In genomic region chr10:71868192-71868697, GRCh38 we compare ENCODE assay signal across 9 cellular contexts. TPM values are rescaled to one million over a fixed set of nuclear protein-coding genes. Genes with fewer than 3 reads are reported as not detected.
A peak's percentile ranks its signal among the peaks of the same experiment; 100 is the strongest.
DNase-seq lines count a peak whose midpoint lies in the region; ATAC-seq, FAIRE-seq and TF ChIP-seq lines count a peak whose summit lies in the region.
"Had no signal": no experiment of that assay in that cellular context is flagged by ENCODE, and none has a peak within 500 bp of the region (broad histone marks: within the 10 kb centered on the region; RNA-seq: fewer than 3 reads in every experiment).

No MANE protein-coding gene starts in this region.

- ATAC-seq in activated CD8-positive, alpha-beta T cell treated with anti-CD3 and anti-CD28 coated beads for 36 hours = peak; percentile 60
- ATAC-seq in activated CD8-positive, alpha-beta T cell treated with anti-CD3 and anti-CD28 coated beads, Interleukin-2, amount 10 ng/mL, durations not matched to agents 7 days and 5 days = no peak
- no peak for ATAC-seq in HG02884 (IDR thresholded peaks at IDR 0.05; ENCODE audit: unreplicated experiment)

- H3K79me2 ChIP-seq in keratinocyte (ENCODE audit: control insufficient read depth, insufficient read depth, low read length) = no peaks in the 10 kb centered on the region

- H3K27ac Mint-ChIP-seq in activated CD8-positive, alpha-beta T cell treated with anti-CD3 and anti-CD28 coated beads for 36 hours = no peak overlapping the region
- H3K27ac Mint-ChIP-seq in activated CD8-positive, alpha-beta T cell treated with anti-CD3 and anti-CD28 coated beads, Interleukin-2, amount 10 ng/mL, durations not matched to agents 7 days and 5 days = no peak overlapping the region
- no peak overlapping the region for H3K27ac Mint-ChIP-seq in activated T-helper 2 cell treated with anti-CD3 and anti-CD28 coated beads, Interferon-gamma antibody, Interleukin-2, Interleukin-4, amounts not matched to agents 10 μg/mL and 5 μg/mL and 100 μg/mL, durations not matched to agents 14 hours and 24 hours and 36 hours

- dilution Hi-C loops in keratinocyte (cut with MboI; ENCODE audit: extremely low pct_ligation_motif_present, low sequenced_read_pairs) = no loop called here

- WGBS in adrenal gland, 4 donors = 32 to 54% (median 49%) methylated on average over 5 of the region's 5 CpGs

- H3K27me3 ChIP-seq in adrenal gland (no peaks in the 10 kb centered on the region), keratinocyte (ENCODE audit: control insufficient read depth, extremely low read depth, insufficient read depth, low read length) (no peaks in the 10 kb centered on the region)

- no peak for TF ChIP-seq POLR2A in adrenal gland (IDR thresholded peaks at IDR 0.05)

- H3K9me1 ChIP-seq in keratinocyte (ENCODE audit: control insufficient read depth, extremely low read depth, insufficient read depth, low read length) = no peaks in the 10 kb centered on the region

- H3K4me3 Mint-ChIP-seq in activated CD8-positive, alpha-beta T cell treated with anti-CD3 and anti-CD28 coated beads for 36 hours = no peak overlapping the region
- H3K4me3 Mint-ChIP-seq in activated CD8-positive, alpha-beta T cell treated with anti-CD3 and anti-CD28 coated beads, Interleukin-2, amount 10 ng/mL, durations not matched to agents 7 days and 5 days = no peak overlapping the region
- H3K4me3 Mint-ChIP-seq in activated T-helper 2 cell treated with anti-CD3 and anti-CD28 coated beads, Interferon-gamma antibody, Interleukin-2, Interleukin-4, amounts not matched to agents 10 μg/mL and 5 μg/mL and 100 μg/mL, durations not matched to agents 14 hours and 24 hours and 36 hours (ENCODE audit: low read depth) = no peak overlapping the region

- H3K9ac ChIP-seq in keratinocyte (ENCODE audit: control insufficient read depth, extremely low read depth, insufficient read depth, low read length) = no peak overlapping the region

- DNase-seq in activated CD8-positive, alpha-beta T cell treated with anti-CD3 and anti-CD28 coated beads for 36 hours = peak; percentile 33
- no peak for DNase-seq in activated CD8-positive, alpha-beta T cell treated with anti-CD3 and anti-CD28 coated beads, Interleukin-2, amount 10 ng/mL, durations not matched to agents 7 days and 5 days
- DNase-seq in adrenal gland = peak; percentile 72 to 94 (median 91)
- no peak for DNase-seq in keratinocyte (ENCODE audit: low read depth, low spot score)
- peak; percentile 79 for DNase-seq in ureter (ENCODE audit: low spot score)
- no peak for DNase-seq in activated T-helper 2 cell treated with anti-CD3 and anti-CD28 coated beads, Interferon-gamma antibody, Interleukin-2, Interleukin-4, amounts not matched to agents 10 μg/mL and 5 μg/mL and 100 μg/mL, durations not matched to agents 14 hours and 24 hours and 36 hours (ENCODE audit: low spot score)
- no peak for DNase-seq in DMS 273 treated with DMSO at 0.1 percent for 48 hours (lab: John Stamatoyannopoulos, UW)

- H3K4me2 ChIP-seq in keratinocyte (ENCODE audit: control insufficient read depth, extremely low read depth, insufficient read depth, low read depth, low read length) = peak overlapping the region; percentile 37

- H3K9me3 Mint-ChIP-seq in activated CD8-positive, alpha-beta T cell treated with anti-CD3 and anti-CD28 coated beads for 36 hours = no peaks in the 10 kb centered on the region
- H3K9me3 Mint-ChIP-seq in activated CD8-positive, alpha-beta T cell treated with anti-CD3 and anti-CD28 coated beads, Interleukin-2, amount 10 ng/mL, durations not matched to agents 7 days and 5 days (ENCODE audit: insufficient read depth) = no peaks in the 10 kb centered on the region
- no peaks in the 10 kb centered on the region for H3K9me3 Mint-ChIP-seq in activated T-helper 2 cell treated with anti-CD3 and anti-CD28 coated beads, Interferon-gamma antibody, Interleukin-2, Interleukin-4, amounts not matched to agents 10 μg/mL and 5 μg/mL and 100 μg/mL, durations not matched to agents 14 hours and 24 hours and 36 hours

- H3K36me3 Mint-ChIP-seq in activated CD8-positive, alpha-beta T cell treated with anti-CD3 and anti-CD28 coated beads for 36 hours (ENCODE audit: low read depth) = no peaks in the 10 kb centered on the region
- no peaks in the 10 kb centered on the region for H3K36me3 Mint-ChIP-seq in activated CD8-positive, alpha-beta T cell treated with anti-CD3 and anti-CD28 coated beads, Interleukin-2, amount 10 ng/mL, durations not matched to agents 7 days and 5 days (ENCODE audit: low read depth)
- H3K36me3 Mint-ChIP-seq in activated T-helper 2 cell treated with anti-CD3 and anti-CD28 coated beads, Interferon-gamma antibody, Interleukin-2, Interleukin-4, amounts not matched to agents 10 μg/mL and 5 μg/mL and 100 μg/mL, durations not matched to agents 14 hours and 24 hours and 36 hours (ENCODE audit: low read depth) = no peaks in the 10 kb centered on the region

- no peaks in the 10 kb centered on the region for H4K20me1 ChIP-seq in keratinocyte (ENCODE audit: control insufficient read depth, extremely low read depth, insufficient read depth, low read length)

- FAIRE-seq in keratinocyte (lab: Jason Lieb, UNC) = no peak
- FAIRE-seq: TTC549 had no signal

- CTCF ChIA-PET in activated CD8-positive, alpha-beta T cell treated with anti-CD3 and anti-CD28 coated beads for 36 hours (lab: Charles Lee) = no interaction called here
- CTCF ChIA-PET in activated CD8-positive, alpha-beta T cell treated with anti-CD3 and anti-CD28 coated beads, Interleukin-2, amount 10 ng/mL, durations not matched to agents 7 days and 5 days (lab: Charles Lee) = no interaction called here

- H3K4me3 ChIP-seq in adrenal gland = no peak overlapping the region
- H3K4me3 ChIP-seq in keratinocyte (ENCODE audit: control insufficient read depth in 2 of 3, extremely low read depth in 1 of 3, insufficient read depth in 2 of 3, low read depth in 1 of 3, low read length in 3 of 3) = no peak overlapping the region

- peak overlapping the region; percentile 21 to 79 (median 70) for H3K27ac ChIP-seq in adrenal gland
- H3K27ac ChIP-seq in keratinocyte (ENCODE audit: control insufficient read depth, insufficient read depth, low read length) = no peak overlapping the region

- no peak for TF ChIP-seq CTCF in activated CD8-positive, alpha-beta T cell treated with anti-CD3 and anti-CD28 coated beads for 36 hours (IDR thresholded peaks at IDR 0.05)
- TF ChIP-seq CTCF in adrenal gland (IDR thresholded peaks at IDR 0.05) = no peak
- no peak for TF ChIP-seq CTCF in keratinocyte (optimal IDR thresholded peaks at IDR 0.05 in 1 of 3, IDR thresholded peaks at IDR 0.05 in 1 of 3, conservative IDR thresholded peaks at IDR 0.05 in 1 of 3; ENCODE audit: extremely low read depth in 1 of 3, insufficient read depth in 2 of 3, low read length in 3 of 3)

- H3K4me1 ChIP-seq in adrenal gland (replicated peaks in 1 of 2) = peaks cover 16 to 18% of the 10 kb centered on the region in 2 donors
- H3K4me1 ChIP-seq in keratinocyte (ENCODE audit: control insufficient read depth, extremely low read depth, insufficient read depth, low read length) = peaks cover 20% of the 10 kb centered on the region

- H3K36me3 ChIP-seq in adrenal gland (replicated peaks in 1 of 2) = no peaks in the 10 kb centered on the region
- H3K36me3 ChIP-seq in keratinocyte (ENCODE audit: control insufficient read depth in 2 of 2, extremely low read depth in 1 of 2, insufficient read depth in 2 of 2, low read length in 2 of 2) = no peaks in the 10 kb centered on the region

- intact Hi-C loops in activated CD8-positive, alpha-beta T cell treated with anti-CD3 and anti-CD28 coated beads for 36 hours (cut with micrococcal nuclease) = no loop called here
- intact Hi-C loops in adrenal gland (cut with DNase I) = no loop called here
- intact Hi-C loops in activated T-helper 2 cell treated with anti-CD3 and anti-CD28 coated beads, Interferon-gamma antibody, Interleukin-2, Interleukin-4, amounts not matched to agents 10 μg/mL and 5 μg/mL and 100 μg/mL, durations not matched to agents 14 hours and 24 hours and 36 hours (cut with micrococcal nuclease) = no loop called here

- POLR2A ChIA-PET in activated CD8-positive, alpha-beta T cell treated with anti-CD3 and anti-CD28 coated beads for 36 hours (lab: Charles Lee) = no interaction called here
- POLR2A ChIA-PET in activated CD8-positive, alpha-beta T cell treated with anti-CD3 and anti-CD28 coated beads, Interleukin-2, amount 10 ng/mL, durations not matched to agents 7 days and 5 days (lab: Charles Lee) = no interaction called here

- H3K4me1 Mint-ChIP-seq in activated CD8-positive, alpha-beta T cell treated with anti-CD3 and anti-CD28 coated beads for 36 hours (ENCODE audit: low read depth) = peaks cover 5% of the 10 kb centered on the region
- peaks cover 11% of the 10 kb centered on the region for H3K4me1 Mint-ChIP-seq in activated CD8-positive, alpha-beta T cell treated with anti-CD3 and anti-CD28 coated beads, Interleukin-2, amount 10 ng/mL, durations not matched to agents 7 days and 5 days (ENCODE audit: low read depth)
- peaks cover 4% of the 10 kb centered on the region for H3K4me1 Mint-ChIP-seq in activated T-helper 2 cell treated with anti-CD3 and anti-CD28 coated beads, Interferon-gamma antibody, Interleukin-2, Interleukin-4, amounts not matched to agents 10 μg/mL and 5 μg/mL and 100 μg/mL, durations not matched to agents 14 hours and 24 hours and 36 hours (ENCODE audit: low read depth)

- H3K27me3 Mint-ChIP-seq in activated CD8-positive, alpha-beta T cell treated with anti-CD3 and anti-CD28 coated beads for 36 hours = no peaks in the 10 kb centered on the region
- no peaks in the 10 kb centered on the region for H3K27me3 Mint-ChIP-seq in activated CD8-positive, alpha-beta T cell treated with anti-CD3 and anti-CD28 coated beads, Interleukin-2, amount 10 ng/mL, durations not matched to agents 7 days and 5 days (ENCODE audit: low read depth)
- H3K27me3 Mint-ChIP-seq in activated T-helper 2 cell treated with anti-CD3 and anti-CD28 coated beads, Interferon-gamma antibody, Interleukin-2, Interleukin-4, amounts not matched to agents 10 μg/mL and 5 μg/mL and 100 μg/mL, durations not matched to agents 14 hours and 24 hours and 36 hours (ENCODE audit: low read depth) = no peaks in the 10 kb centered on the region

- no peaks in the 10 kb centered on the region for H3K9me3 ChIP-seq in adrenal gland (replicated peaks in 1 of 3)
- H3K9me3 ChIP-seq in keratinocyte (ENCODE audit: control insufficient read depth, low read depth, low read length) = no peaks in the 10 kb centered on the region

- no peak overlapping the region for H2AFZ ChIP-seq in keratinocyte (ENCODE audit: control insufficient read depth, low read length)

RNA-seq across cellular contexts. Expression of gene PSAP, which starts 17.2 kb away (rescaled TPM):
- total RNA-seq in activated CD8-positive, alpha-beta T cell treated with anti-CD3 and anti-CD28 coated beads for 36 hours = 100 to 1,000 TPM in 1 of 2 experiments, 10 to 100 TPM in 1; 94.2 to 101 TPM
- 100 to 1,000 TPM; 112 to 113 TPM for total RNA-seq in activated CD8-positive, alpha-beta T cell treated with anti-CD3 and anti-CD28 coated beads, Interleukin-2, amount 10 ng/mL, durations not matched to agents 7 days and 5 days
- total RNA-seq in adrenal gland (1,000 to 10,000 TPM; 1,730 to 3,452 (median 2,381) TPM), ureter (737 TPM)
- polyA plus RNA-seq in adrenal gland (1,000 to 10,000 TPM in 1 of 3 donors, 100 to 1,000 TPM in 2; 623 to 1,694 (median 805) TPM), keratinocyte (1,046 to 1,773 TPM (median 1,075 TPM) in 3 replicates)
- 402 TPM for polyA plus RNA-seq in keratinocyte (2011; ENCODE audit: low read depth)
- polyA plus RNA-seq in keratinocyte (2011; cell fraction: cytosol; rRNA removed) = 506 and 636 TPM in 2 replicates
- polyA plus RNA-seq in keratinocyte (2011; cell fraction: nucleus; rRNA removed) = 2,809 and 2,922 TPM in 2 replicates
- polyA plus RNA-seq in keratinocyte (2012; ENCODE audit: low replicate concordance) = 770 and 922 TPM in 2 replicates
- polyA minus RNA-seq in keratinocyte = 923 to 1,705 TPM (median 959 TPM) in 3 replicates
- 929 TPM for polyA minus RNA-seq in keratinocyte (2011; cell fraction: cytosol; rRNA and poly(A)+ RNA removed)
- 2,484 and 3,447 TPM in 2 replicates for polyA minus RNA-seq in keratinocyte (2011; cell fraction: nucleus; rRNA and poly(A)+ RNA removed)
- total RNA-seq in activated T-helper 2 cell treated with anti-CD3 and anti-CD28 coated beads, Interferon-gamma antibody, Interleukin-2, Interleukin-4, amounts not matched to agents 10 μg/mL and 5 μg/mL and 100 μg/mL, durations not matched to agents 14 hours and 24 hours and 36 hours = 108 and 110 TPM in 2 replicates

Comparison
In these comparisons a context has a peak if more than half of its experiments do, and no peak if none do; other contexts are left out.
1. DNase-seq: peak in activated CD8-positive, alpha-beta T cell treated with anti-CD3 and anti-CD28 coated beads for 36 hours (single experiment), adrenal gland (7 of 7) and ureter (single experiment); none in activated CD8-positive, alpha-beta T cell treated with anti-CD3 and anti-CD28 coated beads, Interleukin-2, amount 10 ng/mL, durations not matched to agents 7 days and 5 days (single experiment), keratinocyte (single experiment), activated T-helper 2 cell treated with anti-CD3 and anti-CD28 coated beads, Interferon-gamma antibody, Interleukin-2, Interleukin-4, amounts not matched to agents 10 μg/mL and 5 μg/mL and 100 μg/mL, durations not matched to agents 14 hours and 24 hours and 36 hours (single experiment) and DMS 273 treated with DMSO at 0.1 percent for 48 hours (single experiment).